In genomic region chr22:28442951-28443876, GRCh38 we compare ENCODE assay signal across 8 cellular contexts.
DNase-seq lines count a peak whose midpoint lies in the region; ATAC-seq and TF ChIP-seq lines count a peak whose summit lies in the region.

No MANE protein-coding gene starts in this region.

- H3K79me2 ChIP-seq in neural progenitor cell (ENCODE audit: low read depth), result peaks cover 7% of the 10 kb centered on the region

- peak; percentile 79 for DNase-seq in NOMO-1 treated with DMSO at 0.1 percent for 48 hours (lab: John Stamatoyannopoulos, UW; ENCODE audit: unreplicated experiment)
- DNase-seq in amniotic epithelial cell (ENCODE audit: low read depth), result peak; percentile 79
- DNase-seq in cardiac muscle cell (ENCODE audit: low read depth in 1 of 2, low spot score in 1 of 2), result peak; percentile 79 to 87
- peak; percentile 78 for DNase-seq in neural progenitor cell (ENCODE audit: low spot score)
- DNase-seq in NCI-H510A treated with DMSO at 0.1 percent for 48 hours (lab: John Stamatoyannopoulos, UW), result no peak

- TF ChIP-seq CTCF in cardiac muscle cell (IDR thresholded peaks at IDR 0.05; ENCODE audit: low read depth, low read length), result no peak
- TF ChIP-seq CTCF in neural progenitor cell (IDR thresholded peaks at IDR 0.05), result no peak

- peaks cover 15% of the 10 kb centered on the region for H3F3A ChIP-seq in neural progenitor cell (ENCODE audit: low read depth)

- H3K27me3 Mint-ChIP-seq in neural progenitor cell (ENCODE audit: insufficient read depth, low read depth), result no peaks in the 10 kb centered on the region

- H3K27ac ChIP-seq in cardiac muscle cell (peak overlapping the region; percentile 90), neural progenitor cell (no peak overlapping the region)

- H3K36me3 ChIP-seq in ES-I3 (ENCODE audit: insufficient read depth, low read length), result no peaks in the 10 kb centered on the region
- H3K36me3 ChIP-seq in cardiac muscle cell, result no peaks in the 10 kb centered on the region
- H3K36me3 ChIP-seq in neural progenitor cell, result no peaks in the 10 kb centered on the region

- H2AFZ ChIP-seq in neural progenitor cell (replicated peaks), result no peak overlapping the region

- no peaks in the 10 kb centered on the region for H3K9me3 Mint-ChIP-seq in neural progenitor cell

- H3K4me3 ChIP-seq in cardiac muscle cell (peak overlapping the region; percentile 72), neural progenitor cell (peak overlapping the region; percentile 61)

- H3K4me1 ChIP-seq in ES-I3 (ENCODE audit: insufficient read depth, low read length) (no peaks in the 10 kb centered on the region; the same call in 1 of the 2 replicates), cardiac muscle cell (ENCODE audit: low read depth) (peaks cover 33% of the 10 kb centered on the region), neural progenitor cell (peaks cover 5% of the 10 kb centered on the region)

- peak overlapping the region; percentile 88 for H3K4me2 ChIP-seq in neural progenitor cell

- no peaks in the 10 kb centered on the region for H3K36me3 Mint-ChIP-seq in neural progenitor cell

- H3K4me3 Mint-ChIP-seq in neural progenitor cell, result peak overlapping the region; percentile 95

- no peaks in the 10 kb centered on the region for H3K27me3 ChIP-seq in cardiac muscle cell
- no peaks in the 10 kb centered on the region for H3K27me3 ChIP-seq in neural progenitor cell

- H3K9ac ChIP-seq in ES-I3 (ENCODE audit: low read depth, low read length) (peak overlapping the region; percentile 76), neural progenitor cell (peak overlapping the region; percentile 46)

- H3K9me3 ChIP-seq in ES-I3 (ENCODE audit: control insufficient read depth, insufficient read depth, low read length) (no peaks in the 10 kb centered on the region), cardiac muscle cell (ENCODE audit: low read depth) (no peaks in the 10 kb centered on the region), neural progenitor cell (ENCODE audit: low read depth) (no peaks in the 10 kb centered on the region)

- peaks cover 35% of the 10 kb centered on the region for H3K4me1 Mint-ChIP-seq in neural progenitor cell

- ATAC-seq in GM18511 (IDR thresholded peaks at IDR 0.05; ENCODE audit: unreplicated experiment) (no peak), GM18520 (IDR thresholded peaks at IDR 0.05; ENCODE audit: unreplicated experiment) (no peak)

- peaks cover 24% of the 10 kb centered on the region for H4K20me1 ChIP-seq in neural progenitor cell (ENCODE audit: low read depth)

- peak overlapping the region; percentile 88 for H3K27ac Mint-ChIP-seq in neural progenitor cell
